Comparison of ENCODE assay signal across 8 cellular contexts in genomic region chr12:95547522-95548055, GRCh38. TPM values are rescaled to one million over a fixed set of nuclear protein-coding genes. Genes with fewer than 3 reads are reported as not detected.
DNase-seq lines count a peak whose midpoint lies in the region; ATAC-seq and TF ChIP-seq lines count a peak whose summit lies in the region.

No MANE protein-coding gene starts in this region.

- intact Hi-C loops in posterior cingulate gyrus (cut with DNase I) = loop anchor here (5.0 kb wide), 1 partner anchor 895 kb away; the partner anchor contains the start of gene TMCC3

- H3K27me3 ChIP-seq in HUES48 (ENCODE audit: control insufficient read depth, insufficient read depth, low read length) (no peaks in the 10 kb centered on the region), muscle layer of duodenum (ENCODE audit: low read depth, low read length) (no peaks in the 10 kb centered on the region)

- POLR2A ChIA-PET in AG04449 (lab: Yijun Ruan, JAX) = interaction anchor here (0.5 kb wide), 1 partner anchor 139 kb away, joined by 4 read pairs; no protein-coding TSS in a partner anchor

- H3K27ac ChIP-seq in HUES48 (ENCODE audit: low read depth, low read length) (peak overlapping the region; percentile 98), muscle layer of duodenum (ENCODE audit: low read length) (no peak overlapping the region)

- peak overlapping the region; percentile 56 for H3K4me3 ChIP-seq in AG04449 (ENCODE audit: low read depth, low read length)
- peak overlapping the region; percentile 74 for H3K4me3 ChIP-seq in HUES48 (ENCODE audit: low read depth, low read length)
- peak overlapping the region; percentile 68 to 88 for H3K4me3 ChIP-seq in muscle layer of duodenum (ENCODE audit: low read depth in 1 of 2, low read length in 2 of 2)

- no peak for TF ChIP-seq CTCF in AG04449 (IDR thresholded peaks at IDR 0.05; ENCODE audit: insufficient read depth, low read length, missing control alignments)

- H3K9me3 ChIP-seq in HUES48 (ENCODE audit: control insufficient read depth, insufficient read depth, low read length) (no peaks in the 10 kb centered on the region), muscle layer of duodenum (ENCODE audit: control insufficient read depth in 1 of 2, low read length in 2 of 2) (peaks cover 0 to 8% of the 10 kb centered on the region in 2 donors)

- H3K9ac ChIP-seq in HUES48 (ENCODE audit: low read depth, low read length) = peak overlapping the region; percentile 85

- DNase-seq in AG04449 (ENCODE audit: low read depth, low spot score) (no peak), dermis blood vessel endothelial cell (peak; percentile 2), posterior cingulate gyrus (no peak), NCI-H446 treated with DMSO at 0.1 percent for 48 hours (lab: John Stamatoyannopoulos, UW) (no peak)

- ATAC-seq in HG02981 (IDR thresholded peaks at IDR 0.05; ENCODE audit: unreplicated experiment) (no peak), HG03097 (IDR thresholded peaks at IDR 0.05; ENCODE audit: low FRiP score, unreplicated experiment) (no peak)

- H3K36me3 ChIP-seq in HUES48 (ENCODE audit: control insufficient read depth, insufficient read depth, low read length) (peaks cover 7% of the 10 kb centered on the region; the same call in 1 of the 2 replicates), muscle layer of duodenum (ENCODE audit: control insufficient read depth in 1 of 2, insufficient read depth in 2 of 2, low read length in 2 of 2) (no peaks in the 10 kb centered on the region)

- CTCF ChIA-PET in AG04449 (lab: Yijun Ruan, JAX) = interaction anchor here (1.0 to 2.0 kb wide), 5 partner anchors 9 to 31 kb away, joined by 3 to 11 read pairs (median 4); no protein-coding TSS in a partner anchor

- H3K4me1 ChIP-seq in HUES48 (ENCODE audit: control insufficient read depth, insufficient read depth, low read length) = peaks cover 36% of the 10 kb centered on the region
- H3K4me1 ChIP-seq in muscle layer of duodenum (ENCODE audit: control insufficient read depth in 1 of 2, insufficient read depth in 2 of 2, low read length in 2 of 2) = peaks cover 0 to 6% of the 10 kb centered on the region in 2 donors

RNA-seq across cellular contexts. Expression of gene USP44, which starts 3.7 kb away (rescaled TPM):
- total RNA-seq in dermis blood vessel endothelial cell = 3.4 and 5.4 TPM in 2 replicates
